In genomic region chr7:38232475-38233366, GRCh38 we compare ENCODE assay signal across 8 cellular contexts. TPM values are rescaled to one million over a fixed set of nuclear protein-coding genes. Genes with fewer than 3 reads are reported as not detected.
DNase-seq lines count a peak whose midpoint lies in the region; ATAC-seq, FAIRE-seq and TF ChIP-seq lines count a peak whose summit lies in the region.

No MANE protein-coding gene starts in this region.

- peaks cover 0 to 1% of the 10 kb centered on the region in 2 donors for H3K4me1 ChIP-seq in neuronal stem cell (ENCODE audit: control insufficient read depth in 2 of 2, insufficient read depth in 1 of 2, low read depth in 1 of 2, low read length in 2 of 2)

- no peak for DNase-seq in GM12891 (ENCODE audit: insufficient read length, low spot score)
- peak; percentile 37 for DNase-seq in RPMI7951 (ENCODE audit: low read depth)
- peak; percentile 66 for DNase-seq in activated effector memory CD4-positive, alpha-beta T cell treated with Interleukin-2 at 50 U/mL for 16 hours
- no peak for DNase-seq in omental fat pad (ENCODE audit: low spot score)
- DNase-seq in cortex of kidney (lab: John Stamatoyannopoulos, UW), result no peak
- DNase-seq in neuronal stem cell (ENCODE audit: low spot score), result no peak
- no peak for DNase-seq in cerebellar nuclear complex (lab: John Stamatoyannopoulos, UW)

- H3K23ac ChIP-seq in neuronal stem cell (ENCODE audit: low read depth, low read length, poor library complexity), result no peak overlapping the region

- H4K8ac ChIP-seq in neuronal stem cell (ENCODE audit: low read depth, low read length), result no peak overlapping the region

- H3K18ac ChIP-seq in neuronal stem cell (ENCODE audit: low read length), result no peak overlapping the region

- FAIRE-seq in GM12891 (lab: Jason Lieb, UNC), result peak; percentile 96

- H2BK12ac ChIP-seq in neuronal stem cell (ENCODE audit: low read length), result no peak overlapping the region

- TF ChIP-seq CTCF in omental fat pad (IDR thresholded peaks at IDR 0.05), result no peak

- no peak overlapping the region for H3K9ac ChIP-seq in neuronal stem cell (ENCODE audit: low read depth, low read length, poor library complexity)

- H2BK5ac ChIP-seq in neuronal stem cell (ENCODE audit: low read length), result no peak overlapping the region

- no peak overlapping the region for H4K91ac ChIP-seq in neuronal stem cell (ENCODE audit: low read depth, low read length, poor library complexity)

- peaks cover 3 to 43% of the 10 kb centered on the region in 2 donors for H3K36me3 ChIP-seq in neuronal stem cell (replicated peaks in 1 of 2; ENCODE audit: control insufficient read depth in 2 of 2, insufficient read depth in 2 of 2, low read length in 2 of 2)

- H3K4ac ChIP-seq in neuronal stem cell (ENCODE audit: low read length), result no peak overlapping the region

- no peaks in the 10 kb centered on the region for H3K79me1 ChIP-seq in neuronal stem cell (ENCODE audit: low read depth, low read length)

- H3K27ac ChIP-seq in neuronal stem cell (replicated peaks; ENCODE audit: low read length), result no peak overlapping the region

- no peak for TF ChIP-seq POLR2A in GM12891 (IDR thresholded peaks at IDR 0.05; ENCODE audit: low read depth, low read length)

- no peak overlapping the region for H3K4me2 ChIP-seq in neuronal stem cell (ENCODE audit: insufficient read depth, low read length, poor library complexity, severe bottlenecking)

- peak; percentile 86 for ATAC-seq in HG02759 (IDR thresholded peaks at IDR 0.05; ENCODE audit: unreplicated experiment)
- peak; percentile 10 for ATAC-seq in omental fat pad (ENCODE audit: low FRiP score)

- no peaks in the 10 kb centered on the region for H3K27me3 ChIP-seq in neuronal stem cell (ENCODE audit: control insufficient read depth in 3 of 3, insufficient read depth in 3 of 3, low read depth in 1 of 3, low read length in 3 of 3)

- no peak overlapping the region for H2AFZ ChIP-seq in neuronal stem cell (ENCODE audit: low read length)

- H2BK120ac ChIP-seq in neuronal stem cell (ENCODE audit: low read depth, low read length), result no peak overlapping the region

- no peaks in the 10 kb centered on the region for H3K9me3 ChIP-seq in neuronal stem cell (replicated peaks in 1 of 2; ENCODE audit: control insufficient read depth in 2 of 2, insufficient read depth in 1 of 2, low read depth in 1 of 2, low read length in 2 of 2)

- no peak overlapping the region for H3K4me3 ChIP-seq in neuronal stem cell (ENCODE audit: low read length in 2 of 2)

- WGBS in neuronal stem cell (ENCODE audit: extremely low coverage in 2 of 2, insufficient read length in 2 of 2, insufficient replicate concordance in 1 of 2), 2 donors, result no CpG with 5 or more reads among the region's 11 CpGs

- no peak overlapping the region for H2AK5ac ChIP-seq in neuronal stem cell (ENCODE audit: low read depth, low read length)

- H2BK15ac ChIP-seq in neuronal stem cell (ENCODE audit: low read length), result no peak overlapping the region

- no peak overlapping the region for H3K14ac ChIP-seq in neuronal stem cell (ENCODE audit: low read length)

TF ChIP-seq in GM12891, 5 proteins besides CTCF, POLR2A, EP300 and RAD21:
- TF ChIP-seq SPI1 (IDR thresholded peaks at IDR 0.05; ENCODE audit: low read depth, low read length), result peak; percentile 69
- no peak for TF ChIP-seq TAF1 (IDR thresholded peaks at IDR 0.05; ENCODE audit: low read depth, low read length)
TF ChIP-seq in GM12891: peak in this region for 1.

RNA-seq across cellular contexts. Expression of gene STARD3NL, which starts 54.7 kb away (rescaled TPM):
- 50.1 TPM for polyA plus RNA-seq in GM12891 (2012; ENCODE audit: low read depth, missing spikeins)
- 182 and 189 TPM in 2 replicates for total RNA-seq in RPMI7951 (2014; rRNA removed; shearing (Covaris generic))
- total RNA-seq in omental fat pad, result 10 to 100 TPM; 41.2 to 47.9 (median 43.6) TPM
- polyA plus RNA-seq in neuronal stem cell (2013, experiment 1 of 2), result 52.6 TPM
- polyA plus RNA-seq in neuronal stem cell (2013, experiment 2 of 2), result 53.7 TPM

Comparison
In these comparisons a context has a peak if more than half of its experiments do, and no peak if none do; other contexts are left out.
1. DNase-seq: peak in RPMI7951 (single experiment) and activated effector memory CD4-positive, alpha-beta T cell treated with Interleukin-2 at 50 U/mL for 16 hours (single experiment); none in GM12891 (single experiment), omental fat pad (single experiment), cortex of kidney (single experiment), neuronal stem cell (single experiment) and cerebellar nuclear complex (0 of 2).